Comparison of ENCODE assay signal across 18 cellular contexts in the genomic region with DNA sequence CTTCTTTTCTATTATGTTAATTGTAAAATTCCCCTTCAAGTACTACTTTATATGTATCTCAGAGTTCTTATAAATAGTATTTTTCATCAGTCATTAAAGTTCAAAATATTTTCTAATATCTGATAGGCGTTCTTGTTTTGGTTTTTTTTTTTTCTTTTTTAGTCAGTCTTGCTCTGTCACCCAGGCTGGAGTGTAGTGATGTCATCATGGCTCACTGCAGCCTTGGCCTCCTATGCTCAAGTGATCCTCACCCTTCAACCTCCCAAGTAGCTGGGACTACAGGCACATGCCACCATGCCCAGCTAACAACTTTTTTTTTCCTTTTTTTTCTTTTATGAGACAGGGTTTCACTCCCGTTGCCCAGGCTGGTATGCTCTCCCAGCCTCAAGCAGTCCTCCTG.
"Had no signal": no experiment of that assay in that cellular context is flagged by ENCODE, and none has a peak within 500 bp of the region (broad histone marks: within the 10 kb centered on the region; RNA-seq: fewer than 3 reads in every experiment).

No MANE protein-coding gene starts in this region.

- H3K36me3 ChIP-seq: colonic mucosa had no signal

- ATAC-seq: activated T-helper 17 cell treated with anti-CD3 and anti-CD28 coated beads, Interleukin-2, amount 50 U/mL, for 72 hours; effector memory CD8-positive, alpha-beta T cell; foreskin keratinocyte; natural killer cell treated with Interleukin-12 subunit alpha and Interleukin-12 subunit beta and Interleukin-15 and Interleukin-18, amount 100 ng/mL, for 72 hours; stimulated activated naive CD8-positive, alpha-beta T cell treated with anti-CD3 and anti-CD28 coated beads, Interleukin-15, Interleukin-2, amounts not matched to agents 100 U/mL and 50 U/mL, for 24 hours had no signal

- H3K27ac ChIP-seq: adrenal gland, ascending aorta, brain microvascular endothelial cell, colonic mucosa, dorsolateral prefrontal cortex, foreskin keratinocyte, spleen, upper lobe of left lung, WERI-Rb-1 had no signal

- H3K4me1 ChIP-seq: adrenal gland, ascending aorta, spleen, upper lobe of left lung had no signal

- DNase-seq: activated CD4-positive, alpha-beta T cell treated with anti-CD3 and anti-CD28 coated beads for 1 hour; activated CD4-positive, alpha-beta T cell treated with anti-CD3 and anti-CD28 coated beads, Interleukin-2, amount 50 U/mL, for 1 hour; activated T-cell treated with anti-CD3 and anti-CD28 coated beads, Interleukin-2, amount 50 U/mL, for 24 hours; brain microvascular endothelial cell; colonic mucosa; dorsolateral prefrontal cortex; effector memory CD8-positive, alpha-beta T cell; foreskin keratinocyte; hippocampal formation; spleen; stimulated activated CD4-positive, alpha-beta T cell treated with anti-CD3 and anti-CD28 coated beads, Interleukin-4, amount 100 ng/mL, for 1 hour; stimulated activated naive CD8-positive, alpha-beta T cell treated with anti-CD3 and anti-CD28 coated beads, Interleukin-15, Interleukin-2, amounts not matched to agents 100 U/mL and 50 U/mL, for 24 hours; upper lobe of left lung; WERI-Rb-1 had no signal

- H3K27me3 ChIP-seq: adrenal gland, ascending aorta, brain microvascular endothelial cell, colonic mucosa, dorsolateral prefrontal cortex, foreskin keratinocyte, spleen, upper lobe of left lung had no signal

- H3K9me3 ChIP-seq: adrenal gland, ascending aorta, colonic mucosa, spleen, upper lobe of left lung had no signal

- H3K4me3 ChIP-seq: adrenal gland, ascending aorta, colonic mucosa, dorsolateral prefrontal cortex, spleen, upper lobe of left lung had no signal
